Comparison of ENCODE assay signal across 8 cellular contexts in genomic region chr9:137482094-137482781, GRCh38. TPM values are rescaled to one million over a fixed set of nuclear protein-coding genes. Genes with fewer than 3 reads are reported as not detected.
DNase-seq lines count a peak whose midpoint lies in the region; ATAC-seq and TF ChIP-seq lines count a peak whose summit lies in the region.

No MANE protein-coding gene starts in this region.

- peak; percentile 63 for DNase-seq in HFFc6
- DNase-seq in SJCRH30: peak; percentile 56 to 61
- peak; percentile 54 to 71 for DNase-seq in foreskin keratinocyte
- no peak for DNase-seq in activated CD4-positive, CD25-positive, alpha-beta regulatory T cell (lab: John Stamatoyannopoulos, UW)
- DNase-seq in NCI-H510A (lab: John Stamatoyannopoulos, UW): no peak
- no peak for DNase-seq in central memory CD4-positive, alpha-beta T cell

- peak overlapping the region; percentile 13 for H3K4me2 ChIP-seq in skeletal muscle satellite cell (ENCODE audit: low read length)

- H3K27me3 ChIP-seq in SJCRH30: 0 out of 2 replicates have a peak, but pooled peaks cover 3% of the 10 kb centered on the region
- peaks cover 4% of the 10 kb centered on the region for H3K27me3 ChIP-seq in foreskin keratinocyte
- H3K27me3 ChIP-seq in skeletal muscle satellite cell (ENCODE audit: control insufficient read depth, insufficient read depth, low read length): peaks cover 17% of the 10 kb centered on the region

- H3K27ac ChIP-seq in SJCRH30 (no peak overlapping the region), foreskin keratinocyte (no peak overlapping the region)

- H3K4me3 Mint-ChIP-seq in HFFc6: peak overlapping the region; percentile 28; the same call in 1 of the 2 replicates

- peaks cover 3% of the 10 kb centered on the region for H3K27me3 Mint-ChIP-seq in HFFc6 (ENCODE audit: insufficient read depth)

- H3K36me3 Mint-ChIP-seq in HFFc6 (ENCODE audit: low read depth): no peaks in the 10 kb centered on the region

- TF ChIP-seq CTCF in HFFc6 (IDR thresholded peaks at IDR 0.05) (no peak), foreskin keratinocyte (conservative IDR thresholded peaks at IDR 0.05) (no peak)

- H3K9ac ChIP-seq in skeletal muscle satellite cell (ENCODE audit: low read depth, low read length): no peak overlapping the region

- H3K4me1 ChIP-seq in SJCRH30 (peaks cover 15% of the 10 kb centered on the region), foreskin keratinocyte (no peaks in the 10 kb centered on the region), skeletal muscle satellite cell (ENCODE audit: control insufficient read depth, insufficient read depth, low read length) (peaks cover 16% of the 10 kb centered on the region)

- H3K4me1 Mint-ChIP-seq in HFFc6 (ENCODE audit: low read depth): peaks cover 22% of the 10 kb centered on the region

- H3K36me3 ChIP-seq in SJCRH30 (no peaks in the 10 kb centered on the region), skeletal muscle satellite cell (ENCODE audit: insufficient read depth, low read length) (no peaks in the 10 kb centered on the region)

- no peak overlapping the region for H3K4me3 ChIP-seq in SJCRH30
- peak overlapping the region; percentile 3 for H3K4me3 ChIP-seq in skeletal muscle satellite cell (ENCODE audit: low read length)

- peak overlapping the region; percentile 73 for H3K27ac Mint-ChIP-seq in HFFc6

- no peak for ATAC-seq in foreskin keratinocyte
- no peak for ATAC-seq in HG03521 (IDR thresholded peaks at IDR 0.05; ENCODE audit: unreplicated experiment)

- no peaks in the 10 kb centered on the region for H3K9me3 Mint-ChIP-seq in HFFc6

- H3K9me3 ChIP-seq in SJCRH30 (replicated peaks) (no peaks in the 10 kb centered on the region), skeletal muscle satellite cell (replicated peaks; ENCODE audit: low read length) (no peaks in the 10 kb centered on the region)

RNA-seq across cellular contexts. Expression of gene NSMF, which starts 23.1 kb away (rescaled TPM):
- total RNA-seq in HFFc6 (2021; fragmentation: NEBNext Ultra II Directional; extraction: Animal tissue kit (Norgen Biotek cat#: 25700)): 10 to 100 TPM; 24.3 to 29.9 (median 26.4) TPM
- total RNA-seq in SJCRH30 (2014; rRNA removed; shearing (Covaris generic)): 35.4 and 40.3 TPM in 2 replicates
- total RNA-seq in foreskin keratinocyte: 28.9 and 29.1 TPM in 2 replicates
- 30.5 and 31.9 TPM in 2 replicates for polyA plus RNA-seq in foreskin keratinocyte
- 40.8 and 46.6 TPM in 2 replicates for total RNA-seq in skeletal muscle satellite cell (2012; rRNA removed)

RNA-seq across cellular contexts. Expression of gene ENTPD8, which starts 41.1 kb away (rescaled TPM):
- total RNA-seq in HFFc6 (2021; fragmentation: NEBNext Ultra II Directional; extraction: Animal tissue kit (Norgen Biotek cat#: 25700)): not detected
- total RNA-seq in SJCRH30 (2014; rRNA removed; shearing (Covaris generic)): not detected in 2 replicates
- total RNA-seq in foreskin keratinocyte: not detected in 2 replicates
- not detected in 2 replicates for polyA plus RNA-seq in foreskin keratinocyte
- total RNA-seq in skeletal muscle satellite cell (2012; rRNA removed): not detected in 2 replicates

RNA-seq across cellular contexts. Expression of gene NOXA1, which starts 59.0 kb away (rescaled TPM):
- under 1 TPM in 5 of 6 experiments, not detected in 1; 0.09 to 0.36 (median 0.20) TPM for total RNA-seq in HFFc6 (2021; fragmentation: NEBNext Ultra II Directional; extraction: Animal tissue kit (Norgen Biotek cat#: 25700))
- not detected in 2 replicates for total RNA-seq in SJCRH30 (2014; rRNA removed; shearing (Covaris generic))
- 0.39 and 0.88 TPM in 2 replicates for total RNA-seq in foreskin keratinocyte
- polyA plus RNA-seq in foreskin keratinocyte: 0.50 and 0.91 TPM in 2 replicates
- total RNA-seq in skeletal muscle satellite cell (2012; rRNA removed): 0.25 TPM in 1 of 2 replicates, not detected in the other

RNA-seq across cellular contexts. Expression of gene EXD3, which starts 59.3 kb away (rescaled TPM):
- total RNA-seq in HFFc6 (2021; fragmentation: NEBNext Ultra II Directional; extraction: Animal tissue kit (Norgen Biotek cat#: 25700)): 10 to 100 TPM in 1 of 6 experiments, 1 to 10 TPM in 5; 6.4 to 10.6 (median 8.7) TPM
- 1.8 and 1.9 TPM in 2 replicates for total RNA-seq in SJCRH30 (2014; rRNA removed; shearing (Covaris generic))
- total RNA-seq in foreskin keratinocyte: 4.5 and 5.5 TPM in 2 replicates
- polyA plus RNA-seq in foreskin keratinocyte: 6.8 and 8.1 TPM in 2 replicates
- 2.4 and 4.6 TPM in 2 replicates for total RNA-seq in skeletal muscle satellite cell (2012; rRNA removed)

Comparison
In these comparisons a context has a peak if more than half of its experiments do, and no peak if none do; other contexts are left out.
1. DNase-seq: peak in HFFc6 (single experiment), SJCRH30 (2 of 2) and foreskin keratinocyte (2 of 2); none in activated CD4-positive, CD25-positive, alpha-beta regulatory T cell (0 of 4), NCI-H510A (single experiment) and central memory CD4-positive, alpha-beta T cell (single experiment).